Comparison of ENCODE assay signal across 2 cellular contexts in genomic region chr22:46355369-46355995, GRCh38.
TF ChIP-seq lines count a peak whose summit lies in the region.

No MANE protein-coding gene starts in this region.

TF ChIP-seq in IMR-90, 13 proteins besides CTCF, POLR2A, EP300 and RAD21:
- TF ChIP-seq SMC3 (IDR thresholded peaks at IDR 0.05; ENCODE audit: low read depth, low read length), result peak; percentile 77
- no peak for TF ChIP-seq RFX5 (IDR thresholded peaks at IDR 0.05; ENCODE audit: low read depth, low read length)
- TF ChIP-seq, protein P1, sequence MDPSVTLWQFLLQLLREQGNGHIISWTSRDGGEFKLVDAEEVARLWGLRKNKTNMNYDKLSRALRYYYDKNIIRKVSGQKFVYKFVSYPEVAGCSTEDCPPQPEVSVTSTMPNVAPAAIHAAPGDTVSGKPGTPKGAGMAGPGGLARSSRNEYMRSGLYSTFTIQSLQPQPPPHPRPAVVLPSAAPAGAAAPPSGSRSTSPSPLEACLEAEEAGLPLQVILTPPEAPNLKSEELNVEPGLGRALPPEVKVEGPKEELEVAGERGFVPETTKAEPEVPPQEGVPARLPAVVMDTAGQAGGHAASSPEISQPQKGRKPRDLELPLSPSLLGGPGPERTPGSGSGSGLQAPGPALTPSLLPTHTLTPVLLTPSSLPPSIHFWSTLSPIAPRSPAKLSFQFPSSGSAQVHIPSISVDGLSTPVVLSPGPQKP (IDR thresholded peaks at IDR 0.05; ENCODE audit: borderline replicate concordance, low read depth, low read length), result no peak

TF ChIP-seq in GM12878, 131 proteins besides CTCF, POLR2A, EP300 and RAD21:
- no peak for TF ChIP-seq CBFB (IDR thresholded peaks at IDR 0.05; ENCODE audit: low read depth)
- no peak for TF ChIP-seq MEF2B (IDR thresholded peaks at IDR 0.05; ENCODE audit: partially characterized antibody, poor library complexity, severe bottlenecking)
- TF ChIP-seq POU2F2 (IDR thresholded peaks at IDR 0.05; ENCODE audit: borderline replicate concordance, low read depth, low read length), result peak; percentile 18; the same call in 1 of the 3 replicates
- TF ChIP-seq SUZ12 (IDR thresholded peaks at IDR 0.05; ENCODE audit: unreplicated experiment), result no peak
- TF ChIP-seq CBX5 (IDR thresholded peaks at IDR 0.05; ENCODE audit: low read depth), result no peak
- no peak for TF ChIP-seq KLF5 (IDR thresholded peaks at IDR 0.05; ENCODE audit: partially characterized antibody)
- TF ChIP-seq IKZF2 (IDR thresholded peaks at IDR 0.05), result no peak
- TF ChIP-seq, protein P2, sequence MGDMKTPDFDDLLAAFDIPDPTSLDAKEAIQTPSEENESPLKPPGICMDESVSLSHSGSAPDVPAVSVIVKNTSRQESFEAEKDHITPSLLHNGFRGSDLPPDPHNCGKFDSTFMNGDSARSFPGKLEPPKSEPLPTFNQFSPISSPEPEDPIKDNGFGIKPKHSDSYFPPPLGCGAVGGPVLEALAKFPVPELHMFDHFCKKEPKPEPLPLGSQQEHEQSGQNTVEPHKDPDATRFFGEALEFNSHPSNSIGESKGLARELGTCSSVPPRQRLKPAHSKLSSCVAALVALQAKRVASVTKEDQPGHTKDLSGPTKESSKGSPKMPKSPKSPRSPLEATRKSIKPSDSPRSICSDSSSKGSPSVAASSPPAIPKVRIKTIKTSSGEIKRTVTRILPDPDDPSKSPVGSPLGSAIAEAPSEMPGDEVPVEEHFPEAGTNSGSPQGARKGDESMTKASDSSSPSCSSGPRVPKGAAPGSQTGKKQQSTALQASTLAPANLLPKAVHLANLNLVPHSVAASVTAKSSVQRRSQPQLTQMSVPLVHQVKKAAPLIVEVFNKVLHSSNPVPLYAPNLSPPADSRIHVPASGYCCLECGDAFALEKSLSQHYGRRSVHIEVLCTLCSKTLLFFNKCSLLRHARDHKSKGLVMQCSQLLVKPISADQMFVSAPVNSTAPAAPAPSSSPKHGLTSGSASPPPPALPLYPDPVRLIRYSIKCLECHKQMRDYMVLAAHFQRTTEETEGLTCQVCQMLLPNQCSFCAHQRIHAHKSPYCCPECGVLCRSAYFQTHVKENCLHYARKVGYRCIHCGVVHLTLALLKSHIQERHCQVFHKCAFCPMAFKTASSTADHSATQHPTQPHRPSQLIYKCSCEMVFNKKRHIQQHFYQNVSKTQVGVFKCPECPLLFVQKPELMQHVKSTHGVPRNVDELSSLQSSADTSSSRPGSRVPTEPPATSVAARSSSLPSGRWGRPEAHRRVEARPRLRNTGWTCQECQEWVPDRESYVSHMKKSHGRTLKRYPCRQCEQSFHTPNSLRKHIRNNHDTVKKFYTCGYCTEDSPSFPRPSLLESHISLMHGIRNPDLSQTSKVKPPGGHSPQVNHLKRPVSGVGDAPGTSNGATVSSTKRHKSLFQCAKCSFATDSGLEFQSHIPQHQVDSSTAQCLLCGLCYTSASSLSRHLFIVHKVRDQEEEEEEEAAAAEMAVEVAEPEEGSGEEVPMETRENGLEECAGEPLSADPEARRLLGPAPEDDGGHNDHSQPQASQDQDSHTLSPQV (IDR thresholded peaks at IDR 0.05), result no peak
- TF ChIP-seq NRF1 (conservative IDR thresholded peaks at IDR 0.05; ENCODE audit: low read depth, low read length), result no peak
- TF ChIP-seq PAX8 (IDR thresholded peaks at IDR 0.05), result no peak
- TF ChIP-seq DPF2 (IDR thresholded peaks at IDR 0.05), result no peak
- peak; percentile 75 for TF ChIP-seq SMC3 (IDR thresholded peaks at IDR 0.05; ENCODE audit: borderline replicate concordance, low read length)
- TF ChIP-seq RB1 (IDR thresholded peaks at IDR 0.05; ENCODE audit: borderline replicate concordance), result no peak
- TF ChIP-seq TARDBP (IDR thresholded peaks at IDR 0.05; ENCODE audit: borderline replicate concordance), result no peak
- TF ChIP-seq ZBTB33 (IDR thresholded peaks at IDR 0.05), result peak; percentile 39; the same call in 1 of the 2 replicates
- TF ChIP-seq NR2C1 (IDR thresholded peaks at IDR 0.05), result no peak
- peak; percentile 21 for TF ChIP-seq PBX3 (IDR thresholded peaks at IDR 0.05; ENCODE audit: insufficient replicate concordance, low read depth, low read length)
- TF ChIP-seq SREBF1 (IDR thresholded peaks at IDR 0.05; ENCODE audit: low read length), result no peak
- no peak for TF ChIP-seq ATF3 (IDR thresholded peaks at IDR 0.05; ENCODE audit: borderline replicate concordance, extremely low read depth, low read depth, low read length)
- TF ChIP-seq CHD4 (IDR thresholded peaks at IDR 0.05), result no peak
- TF ChIP-seq SUPT20H (IDR thresholded peaks at IDR 0.05; ENCODE audit: borderline replicate concordance, control insufficient read depth, low read depth, low read length), result no peak
- TF ChIP-seq YBX1 (IDR thresholded peaks at IDR 0.05), result no peak
- TF ChIP-seq RFX5 (IDR thresholded peaks at IDR 0.05; ENCODE audit: low read depth, low read length), result no peak
- TF ChIP-seq, protein P3, sequence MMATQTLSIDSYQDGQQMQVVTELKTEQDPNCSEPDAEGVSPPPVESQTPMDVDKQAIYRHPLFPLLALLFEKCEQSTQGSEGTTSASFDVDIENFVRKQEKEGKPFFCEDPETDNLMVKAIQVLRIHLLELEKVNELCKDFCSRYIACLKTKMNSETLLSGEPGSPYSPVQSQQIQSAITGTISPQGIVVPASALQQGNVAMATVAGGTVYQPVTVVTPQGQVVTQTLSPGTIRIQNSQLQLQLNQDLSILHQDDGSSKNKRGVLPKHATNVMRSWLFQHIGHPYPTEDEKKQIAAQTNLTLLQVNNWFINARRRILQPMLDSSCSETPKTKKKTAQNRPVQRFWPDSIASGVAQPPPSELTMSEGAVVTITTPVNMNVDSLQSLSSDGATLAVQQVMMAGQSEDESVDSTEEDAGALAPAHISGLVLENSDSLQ (IDR thresholded peaks at IDR 0.05), result peak; percentile 49
- TF ChIP-seq HDAC6 (IDR thresholded peaks at IDR 0.05; ENCODE audit: unreplicated experiment), result no peak
- TF ChIP-seq ZBED1 (IDR thresholded peaks at IDR 0.05; ENCODE audit: borderline replicate concordance), result no peak
- no peak for TF ChIP-seq CHD2 (IDR thresholded peaks at IDR 0.05; ENCODE audit: borderline replicate concordance, low read depth, low read length)
- no peak for TF ChIP-seq BMI1 (IDR thresholded peaks at IDR 0.05; ENCODE audit: borderline replicate concordance)
- TF ChIP-seq STAT1 (conservative IDR thresholded peaks at IDR 0.05), result no peak
- TF ChIP-seq POLR2AphosphoS5 (IDR thresholded peaks at IDR 0.05; ENCODE audit: low read length), result no peak
- TF ChIP-seq KDM1A (IDR thresholded peaks at IDR 0.05; ENCODE audit: borderline replicate concordance), result no peak
- no peak for TF ChIP-seq MYB (IDR thresholded peaks at IDR 0.05; ENCODE audit: borderline replicate concordance, low read depth, low read length)
- TF ChIP-seq ZNF274 (IDR thresholded peaks at IDR 0.05; ENCODE audit: insufficient read depth, insufficient read length), result no peak
- no peak for TF ChIP-seq SREBF2 (IDR thresholded peaks at IDR 0.05; ENCODE audit: low read length)
- no peak for TF ChIP-seq EED (IDR thresholded peaks at IDR 0.05; ENCODE audit: low read depth)
- TF ChIP-seq STAT3 (IDR thresholded peaks at IDR 0.05; ENCODE audit: low read depth, low read length), result no peak
- no peak for TF ChIP-seq ZNF217 (IDR thresholded peaks at IDR 0.05)
TF ChIP-seq in GM12878: peak in this region for 5.
